In the genomic region with DNA sequence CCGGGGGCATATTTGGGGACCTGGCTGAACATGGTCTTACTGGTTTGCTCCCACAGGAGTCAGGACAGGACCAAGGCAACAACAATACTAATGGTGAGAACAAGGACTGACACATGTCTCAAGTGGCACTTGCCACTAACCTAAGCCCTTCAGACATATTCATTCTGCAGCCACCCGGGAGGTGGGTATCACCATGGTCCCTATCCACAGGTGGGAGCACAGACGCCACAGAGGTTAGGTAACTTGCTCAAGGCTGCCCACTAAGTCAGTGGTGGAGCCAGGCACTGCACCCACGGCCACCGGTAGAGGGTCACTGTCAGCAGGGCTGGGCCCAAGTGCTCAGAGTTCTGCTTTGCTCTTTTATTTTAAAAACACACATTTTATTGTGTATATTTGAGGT, we compare ENCODE assay signal across 9 cellular contexts. TPM values are rescaled to one million over a fixed set of nuclear protein-coding genes. Genes with fewer than 3 reads are reported as not detected.
DNase-seq lines count a peak whose midpoint lies in the region; ATAC-seq and TF ChIP-seq lines count a peak whose summit lies in the region.
"Had no signal": no experiment of that assay in that cellular context is flagged by ENCODE, and none has a peak within 500 bp of the region (broad histone marks: within the 10 kb centered on the region; RNA-seq: fewer than 3 reads in every experiment).

No MANE protein-coding gene starts in this region.

- no peak overlapping the region for H3K4me3 ChIP-seq in Peyer's patch
- no peak overlapping the region for H3K4me3 ChIP-seq in left ventricle myocardium inferior
- H3K4me3 ChIP-seq in thoracic aorta: no peak overlapping the region
- no peak overlapping the region for H3K4me3 ChIP-seq in thyroid gland (replicated peaks in 1 of 3)

- no peaks in the 10 kb centered on the region for H3K27me3 ChIP-seq in Peyer's patch
- H3K27me3 ChIP-seq in left ventricle myocardium inferior (ENCODE audit: low read depth): no peaks in the 10 kb centered on the region
- no peaks in the 10 kb centered on the region for H3K27me3 ChIP-seq in thoracic aorta (replicated peaks; ENCODE audit: insufficient read depth)
- H3K27me3 ChIP-seq in thyroid gland: no peaks in the 10 kb centered on the region

- H3K27ac ChIP-seq in Peyer's patch (no peak overlapping the region), left ventricle myocardium inferior (replicated peaks) (no peak overlapping the region), thoracic aorta (no peak overlapping the region), thyroid gland (no peak overlapping the region)

- ATAC-seq in thoracic aorta (ENCODE audit: insufficient number of reproducible peaks, low FRiP score, low read depth) (no peak), HG02678 (IDR thresholded peaks at IDR 0.05; ENCODE audit: unreplicated experiment) (no peak)

- DNase-seq in activated effector memory CD4-positive, alpha-beta T cell treated with anti-CD3 and anti-CD28 coated beads, Interleukin-2, amount 50 U/mL, for 16 hours: peak; percentile 62
- DNase-seq in activated effector memory CD4-positive, alpha-beta T cell treated with Interleukin-2 at 50 U/mL for 16 hours: no peak
- DNase-seq in Peyer's patch: peak in 2 of 3 donors; percentile 37 to 38
- no peak for DNase-seq in left ventricle myocardium inferior
- DNase-seq in thoracic aorta (ENCODE audit: low spot score): no peak
- no peak for DNase-seq in foreskin melanocyte
- no peak for DNase-seq in thyroid gland
- DNase-seq: hypothalamus had no signal

- TF ChIP-seq POLR2A in Peyer's patch (IDR thresholded peaks at IDR 0.05) (no peak), thyroid gland (IDR thresholded peaks at IDR 0.05) (no peak)

- 68 to 72% methylated on average over 5 of the region's 5 CpGs for WGBS in thyroid gland, 2 donors

- H3K9me3 ChIP-seq in Peyer's patch (no peaks in the 10 kb centered on the region), left ventricle myocardium inferior (replicated peaks) (no peaks in the 10 kb centered on the region), thoracic aorta (no peaks in the 10 kb centered on the region), thyroid gland (no peaks in the 10 kb centered on the region)

- no peaks in the 10 kb centered on the region for H3K4me1 ChIP-seq in Peyer's patch
- no peaks in the 10 kb centered on the region for H3K4me1 ChIP-seq in left ventricle myocardium inferior
- no peaks in the 10 kb centered on the region for H3K4me1 ChIP-seq in thoracic aorta (ENCODE audit: control insufficient read depth in 1 of 2, low read depth in 2 of 2)
- H3K4me1 ChIP-seq in thyroid gland: no peaks in the 10 kb centered on the region

- no peaks in the 10 kb centered on the region for H3K36me3 ChIP-seq in Peyer's patch
- no peaks in the 10 kb centered on the region for H3K36me3 ChIP-seq in left ventricle myocardium inferior
- peaks cover 6% of the 10 kb centered on the region for H3K36me3 ChIP-seq in thoracic aorta
- no peaks in the 10 kb centered on the region for H3K36me3 ChIP-seq in thyroid gland

- TF ChIP-seq CTCF in Peyer's patch (IDR thresholded peaks at IDR 0.05) (peak in 4 of 6 experiments; percentile 6 to 24 (median 14)), left ventricle myocardium inferior (IDR thresholded peaks at IDR 0.05; ENCODE audit: borderline replicate concordance) (peak; percentile 45), thoracic aorta (IDR thresholded peaks at IDR 0.05) (peak; percentile 19), thyroid gland (IDR thresholded peaks at IDR 0.05) (peak in 1 of 6 experiments; percentile 35)

- intact Hi-C loops in left ventricle myocardium inferior (cut with micrococcal nuclease) (no loop called here), thyroid gland (cut with DNase I) (no loop called here)

RNA-seq across cellular contexts. Expression of gene SLC41A3, which starts 29.8 kb away (rescaled TPM):
- total RNA-seq in Peyer's patch: 10 to 100 TPM; 45.4 to 79.9 (median 58.5) TPM
- total RNA-seq in left ventricle myocardium inferior: 30.2 TPM
- 100 to 1,000 TPM in 1 of 2 donors, 10 to 100 TPM in 1; 70.9 to 106 TPM for total RNA-seq in thoracic aorta
- 10 to 100 TPM; 56.1 to 72.2 (median 59.7) TPM for total RNA-seq in thyroid gland

Comparison
In these comparisons a context has a peak if more than half of its experiments do, and no peak if none do; other contexts are left out.
1. DNase-seq: peak in activated effector memory CD4-positive, alpha-beta T cell treated with anti-CD3 and anti-CD28 coated beads, Interleukin-2, amount 50 U/mL, for 16 hours (single experiment) and Peyer's patch (2 of 3); none in activated effector memory CD4-positive, alpha-beta T cell treated with Interleukin-2 at 50 U/mL for 16 hours (single experiment), left ventricle myocardium inferior (single experiment), thoracic aorta (single experiment), foreskin melanocyte (single experiment) and thyroid gland (0 of 2).